In genomic region chr17:41546819-41547218, GRCh38 we compare ENCODE assay signal across 19 cellular contexts. TPM values are rescaled to one million over a fixed set of nuclear protein-coding genes. Genes with fewer than 3 reads are reported as not detected.
"Had no signal": no experiment of that assay in that cellular context is flagged by ENCODE, and none has a peak within 500 bp of the region (broad histone marks: within the 10 kb centered on the region; RNA-seq: fewer than 3 reads in every experiment).

No MANE protein-coding gene starts in this region.

- H3K9me3 ChIP-seq: adrenal gland, tibial artery had no signal

- H3K27ac Mint-ChIP-seq: activated CD4-positive, alpha-beta T cell treated with anti-CD3 and anti-CD28 coated beads, Interleukin-2, amount 10 ng/mL, durations not matched to agents 7 days and 5 days; stimulated activated memory B cell treated with anti-CD40 and anti-IgM and Interleukin-4, amounts not matched to agents 10 μg/mL and 1 μg/mL and 100 μg/mL, for 72 hours had no signal

- H3K4me3 Mint-ChIP-seq: activated CD4-positive, alpha-beta T cell treated with anti-CD3 and anti-CD28 coated beads, Interleukin-2, amount 10 ng/mL, durations not matched to agents 7 days and 5 days; neural crest cell; stimulated activated memory B cell treated with anti-CD40 and anti-IgM and Interleukin-4, amounts not matched to agents 10 μg/mL and 1 μg/mL and 100 μg/mL, for 72 hours had no signal

- ATAC-seq: activated T-helper 17 cell treated with anti-CD3 and anti-CD28 coated beads, Interleukin-2, amount 50 U/mL, for 72 hours; left lung; stimulated activated memory B cell treated with anti-CD40 and anti-IgM and Interleukin-4, amounts not matched to agents 10 μg/mL and 1 μg/mL and 100 μg/mL, for 72 hours had no signal

- H3K4me3 ChIP-seq: adrenal gland, left lung, right atrium auricular region, tibial artery had no signal

- DNase-seq: activated CD4-positive, alpha-beta T cell treated with anti-CD3 and anti-CD28 coated beads, Interleukin-2, amount 10 ng/mL, durations not matched to agents 7 days and 5 days; activated CD4-positive, CD25-positive, alpha-beta regulatory T cell; activated naive CD4-positive, alpha-beta T cell treated with anti-CD3 and anti-CD28 coated beads, Interleukin-2, amount 50 U/mL, for 16 hours; activated T-cell treated with anti-CD3 and anti-CD28 coated beads for 4 hours; adrenal gland; brain microvascular endothelial cell; cerebellar nuclear complex; dermis blood vessel endothelial cell; erythroblast; left lung; mesendoderm; small intestine; tibial artery had no signal

- H3K27me3 ChIP-seq: adrenal gland, brain microvascular endothelial cell, right atrium auricular region, tibial artery had no signal

- H3K36me3 Mint-ChIP-seq: stimulated activated memory B cell treated with anti-CD40 and anti-IgM and Interleukin-4, amounts not matched to agents 10 μg/mL and 1 μg/mL and 100 μg/mL, for 72 hours had no signal

- H3K36me3 ChIP-seq: adrenal gland, brain microvascular endothelial cell, left lung, right atrium auricular region, tibial artery had no signal

- H3K27ac ChIP-seq: left lung, right atrium auricular region had no signal

- H3K9me3 Mint-ChIP-seq: activated T-helper 17 cell treated with anti-CD3 and anti-CD28 coated beads, Interleukin-2, amount 50 U/mL, for 72 hours had no signal

RNA-seq across cellular contexts. Expression of gene KRT19, which starts 18.7 kb away (rescaled TPM):
- total RNA-seq: activated CD4-positive, alpha-beta T cell treated with anti-CD3 and anti-CD28 coated beads, Interleukin-2, amount 10 ng/mL, durations not matched to agents 7 days and 5 days; activated CD8-positive, alpha-beta memory T cell treated with anti-CD3 and anti-CD28 coated beads for 36 hours; activated T-helper 17 cell treated with anti-CD3 and anti-CD28 coated beads, Interleukin-2, amount 50 U/mL, for 72 hours; T-helper 2 cell treated with Interferon-gamma antibody and Interleukin-4, amounts not matched to agents 100 ng/mL and 5 ng/mL, for 36 hours had no signal

RNA-seq across cellular contexts. Expression of gene KRT9, which starts 25.0 kb away (rescaled TPM):
- total RNA-seq: activated CD4-positive, alpha-beta T cell treated with anti-CD3 and anti-CD28 coated beads, Interleukin-2, amount 10 ng/mL, durations not matched to agents 7 days and 5 days; activated CD8-positive, alpha-beta memory T cell treated with anti-CD3 and anti-CD28 coated beads for 36 hours; activated T-helper 17 cell treated with anti-CD3 and anti-CD28 coated beads, Interleukin-2, amount 50 U/mL, for 72 hours; dermis blood vessel endothelial cell; left lung; neural crest cell; right atrium auricular region; T-helper 2 cell treated with Interferon-gamma antibody and Interleukin-4, amounts not matched to agents 100 ng/mL and 5 ng/mL, for 36 hours had no signal

RNA-seq across cellular contexts. Expression of gene KRT15, which starts 28.1 kb away (rescaled TPM):
- total RNA-seq: activated CD4-positive, alpha-beta T cell treated with anti-CD3 and anti-CD28 coated beads, Interleukin-2, amount 10 ng/mL, durations not matched to agents 7 days and 5 days; activated CD8-positive, alpha-beta memory T cell treated with anti-CD3 and anti-CD28 coated beads for 36 hours; activated T-helper 17 cell treated with anti-CD3 and anti-CD28 coated beads, Interleukin-2, amount 50 U/mL, for 72 hours; neural crest cell; T-helper 2 cell treated with Interferon-gamma antibody and Interleukin-4, amounts not matched to agents 100 ng/mL and 5 ng/mL, for 36 hours had no signal

RNA-seq across cellular contexts. Expression of gene KRT14, which starts 39.9 kb away (rescaled TPM):
- total RNA-seq: activated CD4-positive, alpha-beta T cell treated with anti-CD3 and anti-CD28 coated beads, Interleukin-2, amount 10 ng/mL, durations not matched to agents 7 days and 5 days; activated CD8-positive, alpha-beta memory T cell treated with anti-CD3 and anti-CD28 coated beads for 36 hours; activated T-helper 17 cell treated with anti-CD3 and anti-CD28 coated beads, Interleukin-2, amount 50 U/mL, for 72 hours; neural crest cell; T-helper 2 cell treated with Interferon-gamma antibody and Interleukin-4, amounts not matched to agents 100 ng/mL and 5 ng/mL, for 36 hours had no signal

RNA-seq across cellular contexts. Expression of gene KRT13, which starts 41.4 kb away (rescaled TPM):
- total RNA-seq: activated CD4-positive, alpha-beta T cell treated with anti-CD3 and anti-CD28 coated beads, Interleukin-2, amount 10 ng/mL, durations not matched to agents 7 days and 5 days; activated CD8-positive, alpha-beta memory T cell treated with anti-CD3 and anti-CD28 coated beads for 36 hours; activated T-helper 17 cell treated with anti-CD3 and anti-CD28 coated beads, Interleukin-2, amount 50 U/mL, for 72 hours; dermis blood vessel endothelial cell; neural crest cell; right atrium auricular region; T-helper 2 cell treated with Interferon-gamma antibody and Interleukin-4, amounts not matched to agents 100 ng/mL and 5 ng/mL, for 36 hours had no signal
